1 cellular context compared by ENCODE assay signal in genomic region chr2:100286318-100286717, GRCh38.
TF ChIP-seq lines count a peak whose summit lies in the region.

No MANE protein-coding gene starts in this region.

TF ChIP-seq in GM23338, 12 proteins besides CTCF, POLR2A, EP300 and RAD21 (continued from another document):
- no peak for TF ChIP-seq ZNF462 (CRISPR knock-in tag; IDR thresholded peaks at IDR 0.05)
- no peak for TF ChIP-seq STAT1 (IDR thresholded peaks at IDR 0.05; ENCODE audit: unreplicated experiment)
